In the genomic region with DNA sequence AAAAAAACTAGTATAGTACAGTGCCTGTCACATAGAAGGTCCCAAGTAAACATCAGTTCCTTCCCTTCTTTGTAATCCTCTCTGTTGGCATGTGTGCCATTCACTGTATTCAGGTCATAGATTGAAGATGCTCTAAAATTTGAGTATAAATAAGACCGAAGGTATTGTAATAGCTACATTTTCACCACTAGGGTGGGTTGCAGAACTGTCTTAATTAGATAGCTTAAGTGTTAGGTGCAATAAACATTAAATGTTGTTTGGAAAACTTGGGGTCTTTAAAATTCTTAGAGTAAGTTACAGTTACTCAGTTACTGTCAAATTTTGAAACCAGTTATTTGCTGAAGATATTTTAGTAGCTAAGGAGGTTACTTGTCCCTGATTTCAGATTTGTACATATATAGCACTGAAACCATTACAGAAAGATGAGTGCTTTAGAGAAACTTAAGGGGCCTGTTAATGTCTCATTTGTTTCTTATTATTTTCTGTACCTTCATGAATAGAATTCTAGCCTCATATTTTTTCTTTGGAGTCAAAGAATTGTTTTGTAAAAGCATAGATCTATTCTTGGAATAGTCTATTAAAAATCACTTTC, we compare ENCODE assay signal across 8 cellular contexts. TPM values are rescaled to one million over a fixed set of nuclear protein-coding genes. Genes with fewer than 3 reads are reported as not detected.
DNase-seq lines count a peak whose midpoint lies in the region; ATAC-seq and TF ChIP-seq lines count a peak whose summit lies in the region.

No MANE protein-coding gene starts in this region.

- in situ Hi-C loops in ACHN (cut with HindIII; ENCODE audit: low pct_ligation_motif_present, low pct_unique_long_range_greater_than_20kb, low sequenced_read_pairs) = no loop called here

- intact Hi-C loops in esophagus muscularis mucosa (cut with DNase I) = loop anchor here (5.0 kb wide), 1 partner anchor 94 kb away; no protein-coding TSS in a partner anchor

- H3K4me3 ChIP-seq in OCI-LY3 (ENCODE audit: low read length) = no peak overlapping the region
- H3K4me3 ChIP-seq in esophagus muscularis mucosa = no peak overlapping the region
- H3K4me3 ChIP-seq in smooth muscle cell = no peak overlapping the region

- no peak for TF ChIP-seq EP300 in esophagus muscularis mucosa (IDR thresholded peaks at IDR 0.05)

- no peaks in the 10 kb centered on the region for H3K79me2 ChIP-seq in OCI-LY3 (ENCODE audit: low read length)
- H3K79me2 ChIP-seq in smooth muscle cell (ENCODE audit: low read depth) = no peaks in the 10 kb centered on the region

- ATAC-seq in HG02973 (IDR thresholded peaks at IDR 0.05; ENCODE audit: unreplicated experiment) (no peak), GM19395 (IDR thresholded peaks at IDR 0.05; ENCODE audit: unreplicated experiment) (no peak)

- no peaks in the 10 kb centered on the region for H3K27me3 ChIP-seq in OCI-LY3 (ENCODE audit: low read depth, low read length)
- H3K27me3 ChIP-seq in esophagus muscularis mucosa = no peaks in the 10 kb centered on the region
- H3K27me3 ChIP-seq in smooth muscle cell (ENCODE audit: low read depth) = no peaks in the 10 kb centered on the region

- H3F3A ChIP-seq in smooth muscle cell (ENCODE audit: low read depth) = no peaks in the 10 kb centered on the region

- peak; percentile 40 for DNase-seq in ACHN
- no peak for DNase-seq in esophagus muscularis mucosa (ENCODE audit: extremely low spot score)
- DNase-seq in smooth muscle cell (lab: John Stamatoyannopoulos, UW; ENCODE audit: unreplicated experiment) = no peak
- DNase-seq in activated effector memory CD4-positive, alpha-beta T cell treated with anti-CD3 and anti-CD28 coated beads, Interleukin-2, amount 50 U/mL, for 16 hours = no peak

- H3K9ac ChIP-seq in OCI-LY3 (ENCODE audit: low read length) (no peak overlapping the region), smooth muscle cell (ENCODE audit: low read depth) (no peak overlapping the region)

- H3K4me1 ChIP-seq in OCI-LY3 (ENCODE audit: low read length) (no peaks in the 10 kb centered on the region), esophagus muscularis mucosa (no peaks in the 10 kb centered on the region), smooth muscle cell (ENCODE audit: low read depth) (no peaks in the 10 kb centered on the region)

- TF ChIP-seq POLR2A in esophagus muscularis mucosa (IDR thresholded peaks at IDR 0.05; ENCODE audit: low read depth) = no peak

- H3K36me3 ChIP-seq in OCI-LY3 (replicated peaks; ENCODE audit: low read depth, low read length) (peaks cover 3% of the 10 kb centered on the region), esophagus muscularis mucosa (peaks cover 59 to 95% (median 89%) of the 10 kb centered on the region in 4 donors), smooth muscle cell (ENCODE audit: low read depth) (peaks cover 11% of the 10 kb centered on the region)

- H2AFZ ChIP-seq in OCI-LY3 (ENCODE audit: low read depth, low read length) (no peak overlapping the region), smooth muscle cell (ENCODE audit: low read depth) (no peak overlapping the region)

- H3K9me3 ChIP-seq in OCI-LY3 (ENCODE audit: insufficient read depth, low read length) (no peaks in the 10 kb centered on the region), esophagus muscularis mucosa (peaks cover 0 to 2% (median 1%) of the 10 kb centered on the region in 4 donors), smooth muscle cell (replicated peaks; ENCODE audit: low read depth) (peaks cover 3% of the 10 kb centered on the region)

- H3K4me2 ChIP-seq in OCI-LY3 (ENCODE audit: low read length) (no peak overlapping the region), smooth muscle cell (no peak overlapping the region)

- H3K27ac ChIP-seq in OCI-LY3 (ENCODE audit: low read length) = no peak overlapping the region
- no peak overlapping the region for H3K27ac ChIP-seq in esophagus muscularis mucosa (replicated peaks in 1 of 4)
- H3K27ac ChIP-seq in smooth muscle cell (ENCODE audit: low read depth) = no peak overlapping the region

- WGBS in esophagus muscularis mucosa = 42% methylated on average over 1 of the region's 1 CpG
- WGBS in smooth muscle cell (ENCODE audit: low lambda C conversion rate) = 47% methylated on average over 1 of the region's 1 CpG

- H4K20me1 ChIP-seq in OCI-LY3 (ENCODE audit: insufficient read depth, low read length) (no peaks in the 10 kb centered on the region), smooth muscle cell (ENCODE audit: low read depth) (no peaks in the 10 kb centered on the region)

- TF ChIP-seq CTCF in GM12874 (IDR thresholded peaks at IDR 0.05; ENCODE audit: insufficient read depth, low read depth, low read length) (peak; percentile 39; the same call in 1 of the 2 replicates), OCI-LY3 (IDR thresholded peaks at IDR 0.05; ENCODE audit: low read depth, low read length) (peak; percentile 49), esophagus muscularis mucosa (IDR thresholded peaks at IDR 0.05) (peak; percentile 37 to 50 (median 42)), smooth muscle cell (IDR thresholded peaks at IDR 0.05; ENCODE audit: borderline replicate concordance, insufficient read depth, poor library complexity, severe bottlenecking) (peak; percentile 55)

RNA-seq across cellular contexts. Expression of a gene that starts 24.3 kb away (rescaled TPM):
- total RNA-seq in esophagus muscularis mucosa (10 to 100 TPM; 25.8 to 45.8 (median 42.6) TPM), smooth muscle cell (13.2 and 15.5 TPM in 2 replicates)
- polyA plus RNA-seq in smooth muscle cell = 5.9 and 8.7 TPM in 2 replicates

RNA-seq across cellular contexts. Expression of a gene that starts 37.3 kb away (rescaled TPM):
- total RNA-seq in esophagus muscularis mucosa (100 to 1,000 TPM in 2 of 4 donors, 10 to 100 TPM in 2; 90.3 to 114 (median 99.5) TPM), smooth muscle cell (141 and 146 TPM in 2 replicates)
- polyA plus RNA-seq in smooth muscle cell = 93.0 and 97.4 TPM in 2 replicates

RNA-seq across cellular contexts. Expression of a gene that starts 44.5 kb away (rescaled TPM):
- not detected for total RNA-seq in esophagus muscularis mucosa
- total RNA-seq in smooth muscle cell = not detected in 2 replicates
- not detected in 2 replicates for polyA plus RNA-seq in smooth muscle cell
